20 cellular contexts compared by ENCODE assay signal in genomic region chr6:56579155-56579851, GRCh38.
DNase-seq lines count a peak whose midpoint lies in the region; FAIRE-seq and TF ChIP-seq lines count a peak whose summit lies in the region.
"Had no signal": no experiment of that assay in that cellular context is flagged by ENCODE, and none has a peak within 500 bp of the region (broad histone marks: within the 10 kb centered on the region; RNA-seq: fewer than 3 reads in every experiment).

No MANE protein-coding gene starts in this region.

- H3K4me2 ChIP-seq in astrocyte (ENCODE audit: low read length) (no peak overlapping the region), osteoblast (ENCODE audit: insufficient read depth, low read length) (no peak overlapping the region)

- H4K20me1 ChIP-seq in astrocyte (ENCODE audit: insufficient read depth, low read length) (peaks cover 10% of the 10 kb centered on the region), osteoblast (ENCODE audit: insufficient read depth, low read length) (peaks cover 7% of the 10 kb centered on the region)

- CTCF ChIA-PET in Calu3 (lab: Charles Lee) (no interaction called here), RWPE1 (lab: Yijun Ruan, JAX) (interaction anchor here (1.6 kb wide), 1 partner anchor 9 kb away, joined by 4 read pairs; no protein-coding TSS in a partner anchor), GM10248 (lab: Yijun Ruan, JAX) (interaction anchor here (0.6 to 3.0 kb wide), 5 partner anchors 9 to 240 kb away, joined by 3 to 19 read pairs (median 9); no protein-coding TSS in a partner anchor)

- H3K4me1 Mint-ChIP-seq in Calu3 (ENCODE audit: low read depth, unreplicated experiment) (peaks cover 11% of the 10 kb centered on the region), astrocyte (ENCODE audit: low read depth, unreplicated experiment) (no peaks in the 10 kb centered on the region)

- no peak overlapping the region for H3K9ac ChIP-seq in astrocyte (ENCODE audit: low read length)

- no peak overlapping the region for H3K27ac ChIP-seq in astrocyte (ENCODE audit: low read depth, low read length)
- H3K27ac ChIP-seq in osteoblast (ENCODE audit: low read depth, low read length): peak overlapping the region; percentile 25
- no peak overlapping the region for H3K27ac ChIP-seq in RWPE1

- H3K27me3 ChIP-seq in astrocyte (ENCODE audit: insufficient read depth, low read length) (no peaks in the 10 kb centered on the region), osteoblast (ENCODE audit: insufficient read depth, low read length) (no peaks in the 10 kb centered on the region)

- H3K4me3 Mint-ChIP-seq in Calu3 (ENCODE audit: low read depth, unreplicated experiment) (no peak overlapping the region), astrocyte (ENCODE audit: unreplicated experiment) (no peak overlapping the region)

- POLR2A ChIA-PET in RWPE1 (lab: Yijun Ruan, JAX; ENCODE audit: low non-redundant PET) (no interaction called here), GM10248 (lab: Yijun Ruan, JAX) (no interaction called here)

- H3K4me1 ChIP-seq in astrocyte (ENCODE audit: insufficient read depth, low read length): peaks cover 9% of the 10 kb centered on the region
- peaks cover 9% of the 10 kb centered on the region for H3K4me1 ChIP-seq in osteoblast (ENCODE audit: insufficient read depth, low read length)

- BruUV-seq in Calu3 (replicated peaks; lab: Mats Ljungman, UMichigan): no TSS peak

- in situ Hi-C loops in ACHN (cut with HindIII; ENCODE audit: low pct_ligation_motif_present, low pct_unique_long_range_greater_than_20kb, low sequenced_read_pairs): no loop called here

- TF ChIP-seq CTCF in Calu3 (IDR thresholded peaks at IDR 0.05; ENCODE audit: unreplicated experiment): no peak
- no peak for TF ChIP-seq CTCF in astrocyte (IDR thresholded peaks at IDR 0.05; ENCODE audit: insufficient read depth, low read depth, low read length)
- no peak for TF ChIP-seq CTCF in osteoblast (IDR thresholded peaks at IDR 0.05; ENCODE audit: extremely low read depth, low read depth, low read length)
- no peak for TF ChIP-seq CTCF in RWPE1 (conservative IDR thresholded peaks at IDR 0.05; ENCODE audit: low read depth)
- TF ChIP-seq CTCF in GM10248 (IDR thresholded peaks at IDR 0.05; ENCODE audit: control extremely low read depth, extremely low read depth, low read depth, missing control alignments): no peak

- no peak for DNase-seq in Calu3
- DNase-seq in HCEC 1CT: peak; percentile 24
- DNase-seq in astrocyte (ENCODE audit: low read depth): no peak
- no peak for DNase-seq in osteoblast (ENCODE audit: insufficient read length, low spot score, missing footprints)
- DNase-seq in RWPE1 (ENCODE audit: low spot score): no peak
- no peak for DNase-seq in ACHN
- DNase-seq in GM10248 (ENCODE audit: extremely low spot score): no peak
- DNase-seq: DMS 273 treated with DMSO at 0.1 percent for 48 hours, GF-D8, KG1, NCI-H1417 treated with DMSO at 0.1 percent for 48 hours, NCI-H187 treated with DMSO at 0.1 percent for 48 hours, NCI-H226, NCI-H524, NCI-H82, RPMI8226, SIG-M5 had no signal

- H3K36me3 ChIP-seq in astrocyte (ENCODE audit: insufficient read depth, low read length) (peaks cover 15% of the 10 kb centered on the region), osteoblast (ENCODE audit: insufficient read depth, low read length) (peaks cover 45% of the 10 kb centered on the region)

- H3K4me3 ChIP-seq in astrocyte (ENCODE audit: insufficient read depth, low read depth, low read length) (no peak overlapping the region), osteoblast (ENCODE audit: insufficient read depth, low read length) (no peak overlapping the region)
- H3K4me3 ChIP-seq: GM12878 had no signal

- FAIRE-seq in astrocyte (lab: Jason Lieb, UNC): no peak
- FAIRE-seq: GM12878, H1, HepG2 had no signal

- H3K36me3 Mint-ChIP-seq in Calu3 (ENCODE audit: insufficient read depth, unreplicated experiment) (peaks cover 14% of the 10 kb centered on the region), astrocyte (ENCODE audit: low read depth, unreplicated experiment) (peaks cover 17% of the 10 kb centered on the region)

- no peaks in the 10 kb centered on the region for H3K27me3 Mint-ChIP-seq in Calu3 (ENCODE audit: unreplicated experiment)
- no peaks in the 10 kb centered on the region for H3K27me3 Mint-ChIP-seq in astrocyte (ENCODE audit: low read depth, unreplicated experiment)

- H3K9me3 Mint-ChIP-seq in Calu3 (ENCODE audit: low read depth, unreplicated experiment): no peaks in the 10 kb centered on the region
- peaks cover 2% of the 10 kb centered on the region for H3K9me3 Mint-ChIP-seq in astrocyte (ENCODE audit: unreplicated experiment)

- H3K27ac Mint-ChIP-seq in Calu3 (ENCODE audit: unreplicated experiment): peak overlapping the region; percentile 1
- H3K27ac Mint-ChIP-seq in astrocyte (ENCODE audit: unreplicated experiment): peak overlapping the region; percentile 56

- H3K9me3 ChIP-seq in astrocyte (ENCODE audit: insufficient read depth, low read depth, low read length) (no peaks in the 10 kb centered on the region), osteoblast (ENCODE audit: low read depth, low read length) (no peaks in the 10 kb centered on the region)

- no peaks in the 10 kb centered on the region for H3K79me2 ChIP-seq in astrocyte (ENCODE audit: insufficient read depth, low read length)
- H3K79me2 ChIP-seq in osteoblast (ENCODE audit: insufficient read depth, low read length): peaks cover 12% of the 10 kb centered on the region

- intact Hi-C loops in Calu3 (cut with micrococcal nuclease; ENCODE audit: unreplicated experiment): no loop called here

- H2AFZ ChIP-seq in astrocyte (ENCODE audit: low read depth, low read length): no peak overlapping the region
- H2AFZ ChIP-seq in osteoblast (ENCODE audit: low read length): no peak overlapping the region
